20 cellular contexts compared by ENCODE assay signal in the genomic region with DNA sequence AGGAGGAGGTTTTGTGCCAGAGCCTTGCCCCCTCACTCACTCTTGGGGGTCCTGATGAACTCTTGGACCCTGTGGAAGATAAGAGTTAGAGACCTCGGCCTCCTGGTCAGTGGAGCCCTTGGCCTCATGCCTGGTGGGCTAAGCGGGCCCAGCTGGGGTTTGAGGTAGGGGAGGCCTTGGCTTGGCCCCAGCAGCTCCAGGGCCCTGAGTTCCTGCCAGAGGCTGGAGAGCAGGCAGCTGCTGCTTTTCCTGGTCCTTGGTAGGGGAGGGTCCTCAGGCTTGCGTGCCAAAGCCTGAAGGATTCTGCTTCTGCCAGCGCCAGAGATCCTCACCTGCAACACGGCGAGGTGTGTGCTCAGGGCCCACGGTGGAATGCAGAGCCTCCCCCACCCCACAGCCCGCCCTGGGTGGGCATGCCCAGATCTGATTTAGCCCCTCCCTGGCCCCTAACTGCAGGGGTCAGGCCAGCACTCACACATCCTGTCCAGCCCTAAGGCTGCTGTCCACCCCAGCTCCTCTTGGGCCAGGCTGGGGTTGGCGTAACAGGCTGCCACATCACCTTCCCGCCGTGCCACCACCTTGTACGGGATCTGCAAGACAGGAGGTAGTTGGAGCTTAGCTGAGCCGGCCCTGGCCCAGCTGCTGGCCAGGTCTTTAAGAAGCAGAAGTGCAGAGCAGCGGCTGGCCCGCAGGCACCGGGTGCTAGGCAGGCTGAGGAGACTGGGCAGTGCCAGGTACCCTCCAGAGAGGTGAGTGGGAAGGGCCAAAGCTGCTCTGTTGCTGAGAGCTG. TPM values are rescaled to one million over a fixed set of nuclear protein-coding genes. Genes with fewer than 3 reads are reported as not detected.
A peak's percentile ranks its signal among the peaks of the same experiment; 100 is the strongest.
DNase-seq lines count a peak whose midpoint lies in the region; ATAC-seq and TF ChIP-seq lines count a peak whose summit lies in the region.
"Had no signal": no experiment of that assay in that cellular context is flagged by ENCODE, and none has a peak within 500 bp of the region (broad histone marks: within the 10 kb centered on the region; RNA-seq: fewer than 3 reads in every experiment).

No MANE protein-coding gene starts in this region.

- in situ Hi-C loops in Panc1 (cut with HindIII; ENCODE audit: low pct_unique_long_range_greater_than_20kb, low sequenced_read_pairs): no loop called here

- H3K9ac ChIP-seq in colonic mucosa (ENCODE audit: low read depth in 2 of 2, low read length in 2 of 2): peak overlapping the region in 1 of 2 donors; percentile 26

- H3K4me1 Mint-ChIP-seq in nephron: peaks cover 15% of the 10 kb centered on the region

- H3K36me3 Mint-ChIP-seq in nephron (ENCODE audit: low read depth): peaks cover 8% of the 10 kb centered on the region

- no peaks in the 10 kb centered on the region for H3K9me3 Mint-ChIP-seq in nephron
- H3K9me3 Mint-ChIP-seq: activated B cell treated with CpG ODN at 0.5 μM for 24 hours; CD8-positive, alpha-beta T cell; T-helper 2 cell treated with Interferon-gamma antibody and Interleukin-4, amounts not matched to agents 5 μg/mL and 100 μg/mL, for 36 hours had no signal

- no peaks in the 10 kb centered on the region for H3K27me3 Mint-ChIP-seq in nephron (ENCODE audit: low read depth)
- H3K27me3 Mint-ChIP-seq: activated B cell treated with CpG ODN at 0.5 μM for 24 hours had no signal

- peak overlapping the region; percentile 45 to 68 (median 65) for H3K4me3 Mint-ChIP-seq in nephron
- H3K4me3 Mint-ChIP-seq: activated B cell treated with CpG ODN at 0.5 μM for 24 hours; CD8-positive, alpha-beta T cell; T-helper 2 cell treated with Interferon-gamma antibody and Interleukin-4, amounts not matched to agents 5 μg/mL and 100 μg/mL, for 36 hours had no signal

- intact Hi-C loops in Panc1 (cut with micrococcal nuclease; ENCODE audit: unreplicated experiment) (no loop called here), colonic mucosa (cut with DNase I) (no loop called here), esophagus squamous epithelium (cut with DNase I) (no loop called here)

- POLR2A ChIA-PET in Panc1 (lab: Charles Lee): interaction anchor here (1.6 kb wide), 1 partner anchor 18 kb away, joined by 4 read pairs; the partner anchor contains the start of gene PITHD1

- H3K4me3 ChIP-seq in Panc1 (ENCODE audit: low read depth in 2 of 2, low read length in 2 of 2) (no peak overlapping the region), colonic mucosa (no peak overlapping the region), esophagus squamous epithelium (no peak overlapping the region)
- H3K4me3 ChIP-seq: SJCRH30 had no signal

- no peak for DNase-seq in Panc1 (ENCODE audit: low read depth, low spot score)
- no peak for DNase-seq in colonic mucosa
- DNase-seq in esophagus squamous epithelium (lab: John Stamatoyannopoulos, UW): no peak
- DNase-seq in SHP77 treated with DMSO at 0.1 percent for 48 hours (lab: John Stamatoyannopoulos, UW): no peak
- DNase-seq: activated B cell treated with CpG ODN at 0.5 μM for 24 hours; amygdala; CD8-positive, alpha-beta T cell; central memory CD4-positive, alpha-beta T cell; DMS79 treated with DMSO at 0.1 percent for 48 hours; effector CD8-positive, alpha-beta T cell; glutamatergic neuron; NCI-H1105 treated with DMSO at 0.1 percent for 48 hours; NCI-H524 treated with DMSO at 0.1 percent for 48 hours; SJCRH30; stimulated activated CD4-positive, alpha-beta T cell treated with anti-CD3 and anti-CD28 coated beads, Interleukin-2, amount 100 ng/mL, for 24 hours had no signal

- TF ChIP-seq POLR2A in esophagus squamous epithelium (IDR thresholded peaks at IDR 0.05): no peak

- CTCF ChIA-PET in Panc1 (lab: Charles Lee): interaction anchor here (1.0 to 1.3 kb wide), 3 partner anchors 18 to 121 kb away, joined by 3 to 6 read pairs (median 5); partner anchors contain the start of gene PITHD1

- 54% methylated on average over 2 of the region's 16 CpGs; no CpG with 5 or more reads in 1 of the 2 donors for WGBS in esophagus squamous epithelium, 2 donors

- ATAC-seq in Panc1: no peak
- ATAC-seq: CD8-positive, alpha-beta T cell; left lobe of liver; sciatic nerve had no signal

- no peak for TF ChIP-seq CTCF in 22Rv1 (IDR thresholded peaks at IDR 0.05)
- no peak for TF ChIP-seq CTCF in Panc1 (IDR thresholded peaks at IDR 0.05)
- TF ChIP-seq CTCF in nephron (IDR thresholded peaks at IDR 0.05; ENCODE audit: unreplicated experiment in 3 of 3): no peak
- no peak for TF ChIP-seq CTCF in colonic mucosa (IDR thresholded peaks at IDR 0.05)
- no peak for TF ChIP-seq CTCF in esophagus squamous epithelium (IDR thresholded peaks at IDR 0.05)

- peaks cover 48% of the 10 kb centered on the region for H3K4me1 ChIP-seq in Panc1 (ENCODE audit: control insufficient read depth, insufficient read depth, low read length)
- peaks cover 5% of the 10 kb centered on the region for H3K4me1 ChIP-seq in colonic mucosa
- H3K4me1 ChIP-seq in esophagus squamous epithelium: peaks cover 32 to 70% (median 32%) of the 10 kb centered on the region in 3 donors

- peak overlapping the region in 2 of 3 experiments; percentile 52 to 82 for H3K27ac Mint-ChIP-seq in nephron
- H3K27ac Mint-ChIP-seq: activated B cell treated with CpG ODN at 0.5 μM for 24 hours; CD8-positive, alpha-beta T cell; T-helper 2 cell treated with Interferon-gamma antibody and Interleukin-4, amounts not matched to agents 5 μg/mL and 100 μg/mL, for 36 hours had no signal

- H3K9me3 ChIP-seq in Panc1 (ENCODE audit: control insufficient read depth, insufficient read depth, low read depth, low read length): no peaks in the 10 kb centered on the region
- no peaks in the 10 kb centered on the region for H3K9me3 ChIP-seq in colonic mucosa
- H3K9me3 ChIP-seq in esophagus squamous epithelium: no peaks in the 10 kb centered on the region
- H3K9me3 ChIP-seq: SJCRH30 had no signal

- no peaks in the 10 kb centered on the region for H3K27me3 ChIP-seq in Panc1 (ENCODE audit: control insufficient read depth, insufficient read depth, low read length)
- H3K27me3 ChIP-seq in colonic mucosa: no peaks in the 10 kb centered on the region
- no peaks in the 10 kb centered on the region for H3K27me3 ChIP-seq in esophagus squamous epithelium
- H3K27me3 ChIP-seq: SJCRH30 had no signal

- H3K36me3 ChIP-seq in Panc1 (ENCODE audit: control insufficient read depth, insufficient read depth, low read length) (peaks cover 11% of the 10 kb centered on the region; the same call in 1 of the 2 replicates), colonic mucosa (peaks cover 4% of the 10 kb centered on the region), esophagus squamous epithelium (peaks cover 11 to 63% (median 30%) of the 10 kb centered on the region in 3 donors)

- H3K27ac ChIP-seq in 22Rv1 (peak overlapping the region; percentile 89), Panc1 (ENCODE audit: low read length) (peak overlapping the region; percentile 68; the same call in 1 of the 2 replicates), colonic mucosa (no peak overlapping the region), esophagus squamous epithelium (peak overlapping the region in 1 of 4 donors; percentile 5)
- H3K27ac ChIP-seq: SJCRH30 had no signal

- TSS peak; percentile 18 for BruUV-seq in Panc1 (replicated peaks; lab: Mats Ljungman, UMichigan)

RNA-seq across cellular contexts. Expression of gene GALE, which starts 4.7 kb away (rescaled TPM):
- 114 TPM for total RNA-seq in Panc1 (2021; ENCODE audit: unreplicated experiment)
- polyA plus RNA-seq in Panc1 (2012; ENCODE audit: insufficient read length): 112 TPM
- total RNA-seq in colonic mucosa: 100 to 1,000 TPM; 163 to 208 TPM
- 10 to 100 TPM; 55.1 to 81.0 (median 60.4) TPM for total RNA-seq in esophagus squamous epithelium

RNA-seq across cellular contexts. Expression of gene LYPLA2, which starts 4.9 kb away (rescaled TPM):
- total RNA-seq in Panc1 (2021; ENCODE audit: unreplicated experiment): 82.9 TPM
- polyA plus RNA-seq in Panc1 (2012; ENCODE audit: insufficient read length): 106 TPM
- 10 to 100 TPM; 76.3 to 93.7 TPM for total RNA-seq in colonic mucosa
- 10 to 100 TPM; 51.9 to 75.5 (median 64.4) TPM for total RNA-seq in esophagus squamous epithelium

RNA-seq across cellular contexts. Expression of gene PITHD1, which starts 17.7 kb away (rescaled TPM):
- total RNA-seq in Panc1 (2021; ENCODE audit: unreplicated experiment) (48.9 TPM), colonic mucosa (10 to 100 TPM; 51.5 to 51.6 TPM), esophagus squamous epithelium (10 to 100 TPM; 57.4 to 86.3 (median 78.0) TPM)
- 43.0 TPM for polyA plus RNA-seq in Panc1 (2012; ENCODE audit: insufficient read length)

RNA-seq across cellular contexts. Expression of gene HMGCL, which starts 29.4 kb away (rescaled TPM):
- total RNA-seq in Panc1 (2021; ENCODE audit: unreplicated experiment) (30.8 TPM), colonic mucosa (100 to 1,000 TPM in 1 of 2 donors, 10 to 100 TPM in 1; 66.2 to 110 TPM), esophagus squamous epithelium (10 to 100 TPM; 14.3 to 38.9 (median 26.6) TPM)
- polyA plus RNA-seq in Panc1 (2012; ENCODE audit: insufficient read length): 34.1 TPM

RNA-seq across cellular contexts. Expression of gene ELOA, which starts 52.6 kb away (rescaled TPM):
- 58.5 TPM for total RNA-seq in Panc1 (2021; ENCODE audit: unreplicated experiment)
- polyA plus RNA-seq in Panc1 (2012; ENCODE audit: insufficient read length): 25.6 TPM
- 10 to 100 TPM; 32.6 to 33.0 TPM for total RNA-seq in colonic mucosa
- 10 to 100 TPM; 37.8 to 44.0 (median 41.2) TPM for total RNA-seq in esophagus squamous epithelium
